Comparison of ENCODE assay signal across 26 cellular contexts in genomic region chr7:12032146-12032545, GRCh38.
A peak's percentile ranks its signal among the peaks of the same experiment; 100 is the strongest.
DNase-seq lines count a peak whose midpoint lies in the region; ATAC-seq and TF ChIP-seq lines count a peak whose summit lies in the region.
"Had no signal": no experiment of that assay in that cellular context is flagged by ENCODE, and none has a peak within 500 bp of the region (broad histone marks: within the 10 kb centered on the region; RNA-seq: fewer than 3 reads in every experiment).

No MANE protein-coding gene starts in this region.

- peak overlapping the region; percentile 13 for H3K4me2 ChIP-seq in mammary epithelial cell (ENCODE audit: insufficient read depth, low read depth, low read length)

- peaks cover 11% of the 10 kb centered on the region for H3K27me3 Mint-ChIP-seq in activated CD4-positive, alpha-beta T cell treated with anti-CD3 and anti-CD28 coated beads for 36 hours
- H3K27me3 Mint-ChIP-seq: activated CD8-positive, alpha-beta memory T cell treated with anti-CD3 and anti-CD28 coated beads, Interleukin-2, amount 10 ng/mL, durations not matched to agents 7 days and 5 days; stimulated activated memory B cell treated with anti-CD40 and anti-IgM and Interleukin-4, amounts not matched to agents 10 μg/mL and 1 μg/mL and 100 μg/mL, for 72 hours had no signal

- H4K20me1 ChIP-seq in mammary epithelial cell (ENCODE audit: insufficient read depth, low read length) = no peaks in the 10 kb centered on the region

- no peaks in the 10 kb centered on the region for H3K9me3 ChIP-seq in mammary epithelial cell (replicated peaks; ENCODE audit: insufficient read depth, low read length)
- H3K9me3 ChIP-seq in mesodermal cell (ENCODE audit: control insufficient read depth, low read length) = no peaks in the 10 kb centered on the region
- H3K9me3 ChIP-seq in psoas muscle = no peaks in the 10 kb centered on the region
- H3K9me3 ChIP-seq: body of pancreas, lower lobe of right lung, right lobe of liver had no signal

- no peaks in the 10 kb centered on the region for H3K9me3 Mint-ChIP-seq in activated CD4-positive, alpha-beta T cell treated with anti-CD3 and anti-CD28 coated beads for 36 hours (ENCODE audit: low read depth)
- H3K9me3 Mint-ChIP-seq: activated naive CD8-positive, alpha-beta T cell treated with anti-CD3 and anti-CD28 coated beads, Interleukin-2, amount 50 U/mL, for 24 hours; stimulated activated memory B cell treated with anti-CD40 and anti-IgM and Interleukin-4, amounts not matched to agents 10 μg/mL and 1 μg/mL and 100 μg/mL, for 72 hours had no signal

- H3K27me3 ChIP-seq in mammary epithelial cell (ENCODE audit: insufficient read depth, low read length) (no peaks in the 10 kb centered on the region), psoas muscle (ENCODE audit: insufficient read depth in 3 of 3, low read length in 2 of 3) (no peaks in the 10 kb centered on the region)
- H3K27me3 ChIP-seq: body of pancreas, dorsolateral prefrontal cortex, right lobe of liver had no signal

- H3K4me1 ChIP-seq in mammary epithelial cell (ENCODE audit: insufficient read depth, low read length) (peaks cover 3% of the 10 kb centered on the region), mesodermal cell (ENCODE audit: control insufficient read depth, insufficient read depth, low read length, poor library complexity, severe bottlenecking) (peaks cover 36% of the 10 kb centered on the region), psoas muscle (no peaks in the 10 kb centered on the region)
- H3K4me1 ChIP-seq: body of pancreas, lower lobe of right lung, right lobe of liver had no signal

- POLR2A ChIA-PET in activated CD4-positive, alpha-beta T cell treated with anti-CD3 and anti-CD28 coated beads for 36 hours (lab: Charles Lee) = no interaction called here

- no TSS peak for BruUV-seq in mammary epithelial cell (replicated peaks; lab: Mats Ljungman, UMichigan)

- peak overlapping the region; percentile 1 for H3K27ac ChIP-seq in mammary epithelial cell (ENCODE audit: insufficient read depth, low read depth, low read length)
- H3K27ac ChIP-seq in mesodermal cell (ENCODE audit: low read depth, low read length, severe bottlenecking) = peak overlapping the region; percentile 32
- H3K27ac ChIP-seq in psoas muscle = no peak overlapping the region
- H3K27ac ChIP-seq: body of pancreas, C4-2B, dorsolateral prefrontal cortex, lower lobe of right lung, right lobe of liver, VCaP had no signal

- no peak for ATAC-seq in activated CD4-positive, alpha-beta T cell treated with anti-CD3 and anti-CD28 coated beads for 36 hours
- ATAC-seq in psoas muscle (no peak), GM18909 (IDR thresholded peaks at IDR 0.05; ENCODE audit: poor library complexity, unreplicated experiment) (no peak)
- ATAC-seq: activated CD8-positive, alpha-beta memory T cell treated with anti-CD3 and anti-CD28 coated beads, Interleukin-2, amount 10 ng/mL, durations not matched to agents 7 days and 5 days; activated naive CD8-positive, alpha-beta T cell treated with anti-CD3 and anti-CD28 coated beads, Interleukin-2, amount 50 U/mL, for 24 hours; body of pancreas; lower lobe of right lung; right lobe of liver; stimulated activated memory B cell treated with anti-CD40 and anti-IgM and Interleukin-4, amounts not matched to agents 10 μg/mL and 1 μg/mL and 100 μg/mL, for 72 hours had no signal

- no peak for TF ChIP-seq CTCF in mammary epithelial cell (conservative IDR thresholded peaks at IDR 0.05 in 1 of 2, IDR thresholded peaks at IDR 0.05 in 1 of 2; ENCODE audit: extremely low read depth in 1 of 2, insufficient read depth in 1 of 2, low read depth in 1 of 2, low read length in 2 of 2)
- no peak for TF ChIP-seq CTCF in psoas muscle (IDR thresholded peaks at IDR 0.05)

- CTCF ChIA-PET in mammary epithelial cell (lab: Charles Lee; ENCODE audit: low non-redundant PET) = no interaction called here
- CTCF ChIA-PET in activated CD4-positive, alpha-beta T cell treated with anti-CD3 and anti-CD28 coated beads for 36 hours (lab: Charles Lee) = no interaction called here

- WGBS in mammary epithelial cell (ENCODE audit: low coverage, missing lambda C conversion rate) = 46% methylated on average over 1 of the region's 1 CpG
- no CpG with 5 or more reads among the region's 1 CpG for WGBS in mesodermal cell (ENCODE audit: insufficient coverage in 2 of 2), 2 experiments
- 72 to 86% (median 73%) methylated on average over 1 of the region's 1 CpG for WGBS in psoas muscle, 3 donors

- H3K4me3 ChIP-seq in mammary epithelial cell (replicated peaks in 1 of 3; ENCODE audit: insufficient read depth in 1 of 3, low read depth in 2 of 3, low read length in 3 of 3) (no peak overlapping the region), mesodermal cell (ENCODE audit: extremely low read depth, insufficient read depth, low read length, poor library complexity, severe bottlenecking) (no peak overlapping the region), psoas muscle (no peak overlapping the region)
- H3K4me3 ChIP-seq: body of pancreas, dorsolateral prefrontal cortex, lower lobe of right lung, right lobe of liver had no signal

- H3K27ac Mint-ChIP-seq in activated CD4-positive, alpha-beta T cell treated with anti-CD3 and anti-CD28 coated beads for 36 hours = no peak overlapping the region
- H3K27ac Mint-ChIP-seq: activated CD8-positive, alpha-beta memory T cell treated with anti-CD3 and anti-CD28 coated beads, Interleukin-2, amount 10 ng/mL, durations not matched to agents 7 days and 5 days; activated naive CD8-positive, alpha-beta T cell treated with anti-CD3 and anti-CD28 coated beads, Interleukin-2, amount 50 U/mL, for 24 hours; stimulated activated memory B cell treated with anti-CD40 and anti-IgM and Interleukin-4, amounts not matched to agents 10 μg/mL and 1 μg/mL and 100 μg/mL, for 72 hours had no signal

- H3K36me3 Mint-ChIP-seq in activated CD4-positive, alpha-beta T cell treated with anti-CD3 and anti-CD28 coated beads for 36 hours (ENCODE audit: low read depth) = no peaks in the 10 kb centered on the region
- H3K36me3 Mint-ChIP-seq: activated CD8-positive, alpha-beta memory T cell treated with anti-CD3 and anti-CD28 coated beads, Interleukin-2, amount 10 ng/mL, durations not matched to agents 7 days and 5 days; stimulated activated memory B cell treated with anti-CD40 and anti-IgM and Interleukin-4, amounts not matched to agents 10 μg/mL and 1 μg/mL and 100 μg/mL, for 72 hours had no signal

- in situ Hi-C loops in mammary epithelial cell (cut with MboI; ENCODE audit: low sequenced_read_pairs in 2 of 2) = no loop called here

- intact Hi-C loops in mammary epithelial cell (cut with micrococcal nuclease) = no loop called here
- intact Hi-C loops in activated CD4-positive, alpha-beta T cell treated with anti-CD3 and anti-CD28 coated beads for 36 hours (cut with DNase I, micrococcal nuclease) = no loop called here
- intact Hi-C loops in psoas muscle (cut with DNase I) = no loop called here

- no peak overlapping the region for H3K4me3 Mint-ChIP-seq in activated CD4-positive, alpha-beta T cell treated with anti-CD3 and anti-CD28 coated beads for 36 hours
- H3K4me3 Mint-ChIP-seq: activated CD8-positive, alpha-beta memory T cell treated with anti-CD3 and anti-CD28 coated beads, Interleukin-2, amount 10 ng/mL, durations not matched to agents 7 days and 5 days; activated naive CD8-positive, alpha-beta T cell treated with anti-CD3 and anti-CD28 coated beads, Interleukin-2, amount 50 U/mL, for 24 hours; stimulated activated memory B cell treated with anti-CD40 and anti-IgM and Interleukin-4, amounts not matched to agents 10 μg/mL and 1 μg/mL and 100 μg/mL, for 72 hours had no signal

- DNase-seq in EL (peak; percentile 17), M059J (ENCODE audit: low read depth) (peak; percentile 66), mammary epithelial cell (no peak), psoas muscle (no peak), T-helper 2 cell (no peak)
- no peak for DNase-seq in activated CD4-positive, alpha-beta T cell treated with anti-CD3 and anti-CD28 coated beads for 36 hours
- DNase-seq: activated CD4-positive, alpha-beta T cell treated with anti-CD3 and anti-CD28 coated beads, Interleukin-2, amount 50 U/mL, for 1 hour; activated CD8-positive, alpha-beta memory T cell treated with anti-CD3 and anti-CD28 coated beads, Interleukin-2, amount 10 ng/mL, durations not matched to agents 7 days and 5 days; activated naive CD8-positive, alpha-beta T cell treated with anti-CD3 and anti-CD28 coated beads, Interleukin-2, amount 50 U/mL, for 24 hours; activated T-cell treated with anti-CD3 and anti-CD28 coated beads, Interleukin-2, amount 50 U/mL, for 48 hours; body of pancreas; cerebellar nuclear complex; DND-41; dorsolateral prefrontal cortex; kidney; lower lobe of right lung; NCI-H2029 treated with DMSO at 0.1 percent for 48 hours; NCI-H2227 treated with DMSO at 0.1 percent for 48 hours; NCI-H748 treated with DMSO at 0.1 percent for 48 hours; right lobe of liver; stimulated activated CD4-positive, alpha-beta T cell treated with anti-CD3 and anti-CD28 coated beads, Interleukin-4, amount 100 ng/mL, for 4 hours had no signal

- no peak overlapping the region for H3K9ac ChIP-seq in mammary epithelial cell (ENCODE audit: insufficient read depth, low read length)

- H3K36me3 ChIP-seq in mammary epithelial cell (ENCODE audit: insufficient read depth, low read length) (no peaks in the 10 kb centered on the region), mesodermal cell (ENCODE audit: control insufficient read depth, insufficient read depth, low read length) (no peaks in the 10 kb centered on the region), psoas muscle (ENCODE audit: insufficient read depth in 1 of 2, low read depth in 1 of 2) (no peaks in the 10 kb centered on the region)
- H3K36me3 ChIP-seq: lower lobe of right lung, right lobe of liver had no signal

- no peaks in the 10 kb centered on the region for H3K4me1 Mint-ChIP-seq in activated CD4-positive, alpha-beta T cell treated with anti-CD3 and anti-CD28 coated beads for 36 hours
- H3K4me1 Mint-ChIP-seq: activated CD8-positive, alpha-beta memory T cell treated with anti-CD3 and anti-CD28 coated beads, Interleukin-2, amount 10 ng/mL, durations not matched to agents 7 days and 5 days; activated naive CD8-positive, alpha-beta T cell treated with anti-CD3 and anti-CD28 coated beads, Interleukin-2, amount 50 U/mL, for 24 hours; stimulated activated memory B cell treated with anti-CD40 and anti-IgM and Interleukin-4, amounts not matched to agents 10 μg/mL and 1 μg/mL and 100 μg/mL, for 72 hours had no signal

- no peaks in the 10 kb centered on the region for H3K79me2 ChIP-seq in mammary epithelial cell (ENCODE audit: insufficient read depth, low read length)

- dilution Hi-C loops in mammary epithelial cell (cut with HindIII; ENCODE audit: low sequenced_read_pairs) = no loop called here

- H2AFZ ChIP-seq in mammary epithelial cell (ENCODE audit: low read depth, low read length) = peak overlapping the region; percentile 38

Comparison
In these comparisons a context has a peak if more than half of its experiments do, and no peak if none do; other contexts are left out.
1. DNase-seq: peak in EL (single experiment) and M059J (single experiment); none in mammary epithelial cell (single experiment), activated CD4-positive, alpha-beta T cell treated with anti-CD3 and anti-CD28 coated beads for 36 hours (single experiment), psoas muscle (0 of 2) and T-helper 2 cell (0 of 5).